11 cellular contexts compared by ENCODE assay signal in genomic region chr2:150234787-150235512, GRCh38.
DNase-seq lines count a peak whose midpoint lies in the region; ATAC-seq, FAIRE-seq and TF ChIP-seq lines count a peak whose summit lies in the region.
"Had no signal": no experiment of that assay in that cellular context is flagged by ENCODE, and none has a peak within 500 bp of the region (broad histone marks: within the 10 kb centered on the region; RNA-seq: fewer than 3 reads in every experiment).

No MANE protein-coding gene starts in this region.

- H3K36me3 Mint-ChIP-seq in activated T-helper 17 cell treated with anti-CD3 and anti-CD28 coated beads, Interleukin-2, amount 50 U/mL, for 72 hours (ENCODE audit: low read depth): no peaks in the 10 kb centered on the region

- no peaks in the 10 kb centered on the region for H3K9me3 Mint-ChIP-seq in activated T-helper 17 cell treated with anti-CD3 and anti-CD28 coated beads, Interleukin-2, amount 50 U/mL, for 72 hours

- H3K4me1 Mint-ChIP-seq in activated T-helper 17 cell treated with anti-CD3 and anti-CD28 coated beads, Interleukin-2, amount 50 U/mL, for 72 hours: no peaks in the 10 kb centered on the region

- no peak for TF ChIP-seq CTCF in heart right ventricle (IDR thresholded peaks at IDR 0.05)

- no peaks in the 10 kb centered on the region for H3K9me3 ChIP-seq in heart right ventricle
- H3K9me3 ChIP-seq: stomach had no signal

- WGBS in heart right ventricle, 2 donors: 53 to 54% methylated on average over 7 of the region's 7 CpGs

- no peaks in the 10 kb centered on the region for H3K27me3 Mint-ChIP-seq in activated T-helper 17 cell treated with anti-CD3 and anti-CD28 coated beads, Interleukin-2, amount 50 U/mL, for 72 hours

- no peak for FAIRE-seq in urothelium cell line (lab: Jason Lieb, UNC)
- FAIRE-seq: A204.1, colon had no signal

- H3K27me3 ChIP-seq in heart right ventricle: no peaks in the 10 kb centered on the region
- H3K27me3 ChIP-seq: stomach had no signal

- DNase-seq in NCI-H2081 (lab: John Stamatoyannopoulos, UW) (peak; percentile 13 to 64), NCI-H2081 treated with DMSO at 0.1 percent for 48 hours (lab: John Stamatoyannopoulos, UW) (no peak), heart right ventricle (peak in 1 of 2 donors; percentile 9), urothelium cell line (ENCODE audit: low spot score) (peak; percentile 15), GM19238 (ENCODE audit: insufficient read length, low spot score) (no peak)
- DNase-seq: stomach had no signal

- H3K4me3 Mint-ChIP-seq in activated T-helper 17 cell treated with anti-CD3 and anti-CD28 coated beads, Interleukin-2, amount 50 U/mL, for 72 hours: no peak overlapping the region

- no peaks in the 10 kb centered on the region for H3K36me3 ChIP-seq in heart right ventricle
- H3K36me3 ChIP-seq: stomach had no signal

- intact Hi-C loops in heart right ventricle (cut with DNase I): no loop called here

- H3K4me1 ChIP-seq in heart right ventricle: peaks cover 0 to 4% (median 0%) of the 10 kb centered on the region in 9 donors

- peak; percentile 96 for ATAC-seq in SK-N-SH treated with all-trans-retinoic acid at 6 μM for 48 hours
- peak in 6 of 8 donors; percentile 44 to 74 (median 68) for ATAC-seq in heart right ventricle
- no peak for ATAC-seq in activated T-helper 17 cell treated with anti-CD3 and anti-CD28 coated beads, Interleukin-2, amount 50 U/mL, for 72 hours (replicated peaks)
- ATAC-seq in HG03139 (IDR thresholded peaks at IDR 0.05; ENCODE audit: unreplicated experiment): no peak

- peak overlapping the region in 6 of 10 donors; percentile 2 to 60 (median 55) for H3K27ac ChIP-seq in heart right ventricle

- H3K27ac Mint-ChIP-seq in activated T-helper 17 cell treated with anti-CD3 and anti-CD28 coated beads, Interleukin-2, amount 50 U/mL, for 72 hours: no peak overlapping the region

- H3K4me3 ChIP-seq in heart right ventricle: no peak overlapping the region
- H3K4me3 ChIP-seq: stomach had no signal

TF ChIP-seq in SK-N-SH treated with all-trans-retinoic acid at 6 μM for 48 hours, 23 proteins besides CTCF, POLR2A, EP300 and RAD21:
- TF ChIP-seq GLIS3 (CRISPR knock-in tag; IDR thresholded peaks at IDR 0.05) (no peak), ZNF70 (CRISPR knock-in tag; IDR thresholded peaks at IDR 0.05) (no peak), SNAI2 (CRISPR knock-in tag; IDR thresholded peaks at IDR 0.05) (no peak), ISL1 (CRISPR knock-in tag; IDR thresholded peaks at IDR 0.05) (no peak), RARB (CRISPR knock-in tag; IDR thresholded peaks at IDR 0.05) (no peak), TCF4 (CRISPR knock-in tag; IDR thresholded peaks at IDR 0.05; ENCODE audit: borderline replicate concordance) (no peak), ZFP3 (CRISPR knock-in tag; IDR thresholded peaks at IDR 0.05) (no peak)
- TF ChIP-seq, protein P1, sequence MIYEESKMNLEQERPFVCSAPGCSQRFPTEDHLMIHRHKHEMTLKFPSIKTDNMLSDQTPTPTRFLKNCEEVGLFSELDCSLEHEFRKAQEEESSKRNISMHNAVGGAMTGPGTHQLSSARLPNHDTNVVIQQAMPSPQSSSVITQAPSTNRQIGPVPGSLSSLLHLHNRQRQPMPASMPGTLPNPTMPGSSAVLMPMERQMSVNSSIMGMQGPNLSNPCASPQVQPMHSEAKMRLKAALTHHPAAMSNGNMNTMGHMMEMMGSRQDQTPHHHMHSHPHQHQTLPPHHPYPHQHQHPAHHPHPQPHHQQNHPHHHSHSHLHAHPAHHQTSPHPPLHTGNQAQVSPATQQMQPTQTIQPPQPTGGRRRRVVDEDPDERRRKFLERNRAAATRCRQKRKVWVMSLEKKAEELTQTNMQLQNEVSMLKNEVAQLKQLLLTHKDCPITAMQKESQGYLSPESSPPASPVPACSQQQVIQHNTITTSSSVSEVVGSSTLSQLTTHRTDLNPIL (CRISPR knock-in tag; IDR thresholded peaks at IDR 0.05; ENCODE audit: low read depth): no peak

Comparison
In these comparisons a context has a peak if more than half of its experiments do, and no peak if none do; other contexts are left out.
1. DNase-seq: peak in NCI-H2081 (2 of 2) and urothelium cell line (single experiment); none in NCI-H2081 treated with DMSO at 0.1 percent for 48 hours (single experiment) and GM19238 (single experiment).
2. ATAC-seq: peak in SK-N-SH treated with all-trans-retinoic acid at 6 μM for 48 hours (single experiment) and heart right ventricle (6 of 8); none in activated T-helper 17 cell treated with anti-CD3 and anti-CD28 coated beads, Interleukin-2, amount 50 U/mL, for 72 hours (single experiment) and HG03139 (single experiment).